1 cellular context compared by ENCODE assay signal in genomic region chr2:190119257-190119656, GRCh38.
TF ChIP-seq lines count a peak whose summit lies in the region.

No MANE protein-coding gene starts in this region.

TF ChIP-seq in H1, 55 proteins besides CTCF, POLR2A, EP300 and RAD21 (continued from another document):
- no peak for TF ChIP-seq CEBPB (IDR thresholded peaks at IDR 0.05; ENCODE audit: low read depth, low read length)
- TF ChIP-seq KDM1A (IDR thresholded peaks at IDR 0.05; ENCODE audit: borderline replicate concordance, low read length) = no peak
- TF ChIP-seq RBBP5 (IDR thresholded peaks at IDR 0.05; ENCODE audit: borderline replicate concordance, low read depth, low read length) = no peak
- TF ChIP-seq, protein P1, sequence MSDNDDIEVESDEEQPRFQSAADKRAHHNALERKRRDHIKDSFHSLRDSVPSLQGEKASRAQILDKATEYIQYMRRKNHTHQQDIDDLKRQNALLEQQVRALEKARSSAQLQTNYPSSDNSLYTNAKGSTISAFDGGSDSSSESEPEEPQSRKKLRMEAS (IDR thresholded peaks at IDR 0.05) = peak; percentile 63
- no peak for TF ChIP-seq TBP (IDR thresholded peaks at IDR 0.05; ENCODE audit: low read depth, low read length)
- no peak for TF ChIP-seq RFX5 (IDR thresholded peaks at IDR 0.05; ENCODE audit: borderline replicate concordance, low read depth, low read length)
- TF ChIP-seq CBX8 (IDR thresholded peaks at IDR 0.05; ENCODE audit: borderline replicate concordance, low read depth, low read length) = no peak
- TF ChIP-seq SIN3A (conservative IDR thresholded peaks at IDR 0.05 in 1 of 2, IDR thresholded peaks at IDR 0.05 in 1 of 2; ENCODE audit: low read depth in 1 of 2, low read length in 2 of 2) = 0 out of 4 replicates have a peak, but pooled peaks of 1 of the 2 experiments have one; percentile 23
- TF ChIP-seq CHD1 (IDR thresholded peaks at IDR 0.05; ENCODE audit: low read depth, low read length) = no peak
- TF ChIP-seq NRF1 (IDR thresholded peaks at IDR 0.05; ENCODE audit: low read depth, low read length) = no peak
- TF ChIP-seq CREB1 (IDR thresholded peaks at IDR 0.05) = 0 out of 2 replicates have a peak, but pooled peaks have one; percentile 9
- TF ChIP-seq, protein P2, sequence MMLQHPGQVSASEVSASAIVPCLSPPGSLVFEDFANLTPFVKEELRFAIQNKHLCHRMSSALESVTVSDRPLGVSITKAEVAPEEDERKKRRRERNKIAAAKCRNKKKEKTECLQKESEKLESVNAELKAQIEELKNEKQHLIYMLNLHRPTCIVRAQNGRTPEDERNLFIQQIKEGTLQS (IDR thresholded peaks at IDR 0.05; ENCODE audit: insufficient read depth, low read depth, low read length) = no peak
- no peak for TF ChIP-seq SUZ12 (IDR thresholded peaks at IDR 0.05; ENCODE audit: low read length)
- TF ChIP-seq, protein P3, sequence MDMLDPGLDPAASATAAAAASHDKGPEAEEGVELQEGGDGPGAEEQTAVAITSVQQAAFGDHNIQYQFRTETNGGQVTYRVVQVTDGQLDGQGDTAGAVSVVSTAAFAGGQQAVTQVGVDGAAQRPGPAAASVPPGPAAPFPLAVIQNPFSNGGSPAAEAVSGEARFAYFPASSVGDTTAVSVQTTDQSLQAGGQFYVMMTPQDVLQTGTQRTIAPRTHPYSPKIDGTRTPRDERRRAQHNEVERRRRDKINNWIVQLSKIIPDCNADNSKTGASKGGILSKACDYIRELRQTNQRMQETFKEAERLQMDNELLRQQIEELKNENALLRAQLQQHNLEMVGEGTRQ (IDR thresholded peaks at IDR 0.05; ENCODE audit: low read length) = no peak
- TF ChIP-seq POU5F1 (IDR thresholded peaks at IDR 0.05; ENCODE audit: low read depth, low read length) = no peak
- TF ChIP-seq CHD2 (IDR thresholded peaks at IDR 0.05; ENCODE audit: low read length) = no peak
- no peak for TF ChIP-seq CTBP2 (IDR thresholded peaks at IDR 0.05; ENCODE audit: borderline replicate concordance, insufficient read depth, insufficient read length, low read length)
- TF ChIP-seq TAF7 (optimal IDR thresholded peaks at IDR 0.05; ENCODE audit: borderline replicate concordance, low read depth, low read length) = no peak
- peak; percentile 58 for TF ChIP-seq KDM4A (IDR thresholded peaks at IDR 0.05; ENCODE audit: low read depth, low read length, severe bottlenecking)
